In the genomic region with DNA sequence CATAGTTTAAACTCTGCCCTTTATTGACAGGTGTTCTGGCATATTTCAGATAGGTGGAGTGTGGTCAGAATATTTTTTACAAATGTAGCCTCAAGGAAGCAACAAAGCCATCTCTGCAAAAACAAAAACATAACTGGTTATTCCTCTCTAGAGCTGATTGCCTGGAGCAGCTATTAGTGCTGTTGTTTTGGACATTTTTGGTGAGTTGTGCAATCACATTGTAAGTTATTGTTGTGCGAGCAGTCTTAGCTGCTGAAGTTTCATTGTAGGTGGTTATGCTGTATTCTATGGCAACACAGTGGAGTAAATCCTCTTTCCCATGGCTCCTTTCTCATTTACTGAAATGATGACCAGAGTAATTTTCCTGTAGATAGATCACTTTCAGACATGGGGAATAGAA, we compare ENCODE assay signal across 17 cellular contexts.
"Had no signal": no experiment of that assay in that cellular context is flagged by ENCODE, and none has a peak within 500 bp of the region (broad histone marks: within the 10 kb centered on the region; RNA-seq: fewer than 3 reads in every experiment).

No MANE protein-coding gene starts in this region.

- H3K27me3 Mint-ChIP-seq: activated CD4-positive, alpha-beta T cell treated with anti-CD3 and anti-CD28 coated beads, Interleukin-2, amount 10 ng/mL, durations not matched to agents 24 days and 14 days; activated naive CD8-positive, alpha-beta T cell treated with anti-CD3 and anti-CD28 coated beads for 36 hours; natural killer cell treated with Interleukin-12 subunit alpha and Interleukin-12 subunit beta and Interleukin-15 and Interleukin-18, amount 100 ng/mL, for 72 hours had no signal

- ATAC-seq: activated CD8-positive, alpha-beta T cell treated with anti-CD3 and anti-CD28 coated beads, Interleukin-2, amount 10 ng/mL, durations not matched to agents 7 days and 5 days; activated T-cell treated with anti-CD3 and anti-CD28 coated beads, Interleukin-2, amount 50 U/mL, for 72 hours; foreskin keratinocyte; natural killer cell treated with Interleukin-12 subunit alpha and Interleukin-12 subunit beta and Interleukin-15 and Interleukin-18, amount 100 ng/mL, for 72 hours had no signal

- H3K4me3 Mint-ChIP-seq: activated CD4-positive, alpha-beta T cell treated with anti-CD3 and anti-CD28 coated beads, Interleukin-2, amount 10 ng/mL, durations not matched to agents 24 days and 14 days; activated CD8-positive, alpha-beta T cell treated with anti-CD3 and anti-CD28 coated beads, Interleukin-2, amount 10 ng/mL, durations not matched to agents 7 days and 5 days; activated naive CD8-positive, alpha-beta T cell treated with anti-CD3 and anti-CD28 coated beads for 36 hours; activated T-cell treated with anti-CD3 and anti-CD28 coated beads, Interleukin-2, amount 50 U/mL, for 72 hours; natural killer cell treated with Interleukin-12 subunit alpha and Interleukin-12 subunit beta and Interleukin-15 and Interleukin-18, amount 100 ng/mL, for 72 hours had no signal

- H3K27ac Mint-ChIP-seq: activated CD4-positive, alpha-beta T cell treated with anti-CD3 and anti-CD28 coated beads, Interleukin-2, amount 10 ng/mL, durations not matched to agents 24 days and 14 days; activated CD8-positive, alpha-beta T cell treated with anti-CD3 and anti-CD28 coated beads, Interleukin-2, amount 10 ng/mL, durations not matched to agents 7 days and 5 days; activated naive CD8-positive, alpha-beta T cell treated with anti-CD3 and anti-CD28 coated beads for 36 hours; activated T-cell treated with anti-CD3 and anti-CD28 coated beads, Interleukin-2, amount 50 U/mL, for 72 hours; natural killer cell treated with Interleukin-12 subunit alpha and Interleukin-12 subunit beta and Interleukin-15 and Interleukin-18, amount 100 ng/mL, for 72 hours had no signal

- H3K9me3 Mint-ChIP-seq: activated CD4-positive, alpha-beta T cell treated with anti-CD3 and anti-CD28 coated beads, Interleukin-2, amount 10 ng/mL, durations not matched to agents 24 days and 14 days; activated naive CD8-positive, alpha-beta T cell treated with anti-CD3 and anti-CD28 coated beads for 36 hours had no signal

- H3K27me3 ChIP-seq: esophagus muscularis mucosa, foreskin keratinocyte, tibial nerve had no signal

- H3K4me3 ChIP-seq: esophagus muscularis mucosa, tibial nerve had no signal

- H3K9me3 ChIP-seq: tibial nerve had no signal

- H3K36me3 Mint-ChIP-seq: activated naive CD8-positive, alpha-beta T cell treated with anti-CD3 and anti-CD28 coated beads for 36 hours had no signal

- H3K36me3 ChIP-seq: esophagus muscularis mucosa, tibial nerve had no signal

- DNase-seq: activated CD4-positive, alpha-beta T cell treated with anti-CD3 and anti-CD28 coated beads, Interleukin-2, amount 10 ng/mL, durations not matched to agents 24 days and 14 days; activated CD4-positive, CD25-positive, alpha-beta regulatory T cell; activated CD8-positive, alpha-beta memory T cell treated with anti-CD3 and anti-CD28 coated beads, Interleukin-2, amount 50 U/mL, for 4 hours; activated CD8-positive, alpha-beta T cell treated with anti-CD3 and anti-CD28 coated beads, Interleukin-2, amount 10 ng/mL, durations not matched to agents 7 days and 5 days; activated naive CD8-positive, alpha-beta T cell treated with anti-CD3 and anti-CD28 coated beads for 36 hours; activated T-cell treated with anti-CD3 and anti-CD28 coated beads, Interleukin-2, amount 50 U/mL, for 72 hours; aorta; glutamatergic neuron; retina; stimulated activated CD4-positive, alpha-beta T cell treated with anti-CD3 and anti-CD28 coated beads, Interleukin-15, amount 100 ng/mL, for 24 hours; stimulated activated CD4-positive, alpha-beta T cell treated with anti-CD3 and anti-CD28 coated beads, Interleukin-4, amount 100 ng/mL, for 24 hours; stimulated activated naive CD4-positive, alpha-beta T cell; SW 1271 had no signal

- H3K4me1 ChIP-seq: esophagus muscularis mucosa, tibial nerve had no signal

- H3K27ac ChIP-seq: esophagus muscularis mucosa, foreskin keratinocyte, tibial nerve had no signal

- H3K4me1 Mint-ChIP-seq: activated CD4-positive, alpha-beta T cell treated with anti-CD3 and anti-CD28 coated beads, Interleukin-2, amount 10 ng/mL, durations not matched to agents 24 days and 14 days; activated naive CD8-positive, alpha-beta T cell treated with anti-CD3 and anti-CD28 coated beads for 36 hours had no signal
